Comparison of ENCODE assay signal across 8 cellular contexts in genomic region chr3:30625541-30626438, GRCh38. TPM values are rescaled to one million over a fixed set of nuclear protein-coding genes. Genes with fewer than 3 reads are reported as not detected.
A peak's percentile ranks its signal among the peaks of the same experiment; 100 is the strongest.
DNase-seq lines count a peak whose midpoint lies in the region; ATAC-seq and TF ChIP-seq lines count a peak whose summit lies in the region.

No MANE protein-coding gene starts in this region.

- H3K4me2 ChIP-seq in mesendoderm (ENCODE audit: low read length) = no peak overlapping the region

- H3K27me3 Mint-ChIP-seq in stimulated activated naive CD8-positive, alpha-beta T cell treated with anti-CD3 and anti-CD28 coated beads, Interleukin-15, Interleukin-2, amounts not matched to agents 100 ng/mL and 50 ng/mL, for 24 hours = no peaks in the 10 kb centered on the region

- peak overlapping the region; percentile 98 for H3K27ac Mint-ChIP-seq in stimulated activated naive CD8-positive, alpha-beta T cell treated with anti-CD3 and anti-CD28 coated beads, Interleukin-15, Interleukin-2, amounts not matched to agents 100 ng/mL and 50 ng/mL, for 24 hours

- no CpG with 5 or more reads among the region's 4 CpGs for WGBS in mesendoderm (ENCODE audit: extremely low coverage, insufficient coverage, low lambda C conversion rate)

- peak overlapping the region; percentile 46 for H3K4me3 Mint-ChIP-seq in stimulated activated naive CD8-positive, alpha-beta T cell treated with anti-CD3 and anti-CD28 coated beads, Interleukin-15, Interleukin-2, amounts not matched to agents 100 ng/mL and 50 ng/mL, for 24 hours

- H2BK120ac ChIP-seq in mesendoderm (ENCODE audit: low read depth, low read length) = no peak overlapping the region

- no peaks in the 10 kb centered on the region for H3K36me3 ChIP-seq in mesendoderm (ENCODE audit: control insufficient read depth, insufficient read depth, low read length)

- no peaks in the 10 kb centered on the region for H3K27me3 ChIP-seq in mesendoderm (ENCODE audit: insufficient read depth, low read length, poor library complexity)

- no peak overlapping the region for H3K23ac ChIP-seq in mesendoderm (ENCODE audit: low read length)

- no peak for TF ChIP-seq CTCF in coronary artery (IDR thresholded peaks at IDR 0.05)

- H3K4me1 ChIP-seq in mesendoderm (ENCODE audit: control insufficient read depth, low read depth, low read length) = peaks cover 20% of the 10 kb centered on the region

- no peak for ATAC-seq in stimulated activated naive CD8-positive, alpha-beta T cell treated with anti-CD3 and anti-CD28 coated beads, Interleukin-15, Interleukin-2, amounts not matched to agents 100 U/mL and 50 U/mL, for 24 hours
- no peak for ATAC-seq in HG03378 (IDR thresholded peaks at IDR 0.05; ENCODE audit: unreplicated experiment)

- no peak overlapping the region for H4K8ac ChIP-seq in mesendoderm (ENCODE audit: low read depth, low read length)

- H3K79me2 ChIP-seq in mesendoderm (ENCODE audit: control insufficient read depth, insufficient read depth, low read length) = no peaks in the 10 kb centered on the region

- DNase-seq in stimulated activated naive CD8-positive, alpha-beta T cell treated with anti-CD3 and anti-CD28 coated beads, Interleukin-15, Interleukin-2, amounts not matched to agents 100 U/mL and 50 U/mL, for 24 hours = no peak
- no peak for DNase-seq in coronary artery (ENCODE audit: low spot score)
- peak; percentile 35 for DNase-seq in mesendoderm
- DNase-seq in NK-92 (lab: John Stamatoyannopoulos, UW; ENCODE audit: unreplicated experiment) = no peak
- no peak for DNase-seq in hippocampal formation (lab: John Stamatoyannopoulos, UW)
- no peak for DNase-seq in hypothalamus (lab: John Stamatoyannopoulos, UW)

- no peak overlapping the region for H2BK5ac ChIP-seq in mesendoderm (ENCODE audit: low read length)

- H4K5ac ChIP-seq in mesendoderm (ENCODE audit: low read length) = no peak overlapping the region

- H3K4ac ChIP-seq in mesendoderm (ENCODE audit: low read depth, low read length) = no peak overlapping the region

- H3K79me1 ChIP-seq in mesendoderm (ENCODE audit: low read length) = no peaks in the 10 kb centered on the region

- H3K4me1 Mint-ChIP-seq in stimulated activated naive CD8-positive, alpha-beta T cell treated with anti-CD3 and anti-CD28 coated beads, Interleukin-15, Interleukin-2, amounts not matched to agents 100 ng/mL and 50 ng/mL, for 24 hours (ENCODE audit: low read depth) = peaks cover 100% of the 10 kb centered on the region

- peak overlapping the region; percentile 39 for H3K18ac ChIP-seq in mesendoderm (ENCODE audit: low read length)

- peak overlapping the region; percentile 52 to 84 for H3K27ac ChIP-seq in coronary artery
- no peak overlapping the region for H3K27ac ChIP-seq in mesendoderm (ENCODE audit: low read depth, low read length)

- H3K4me3 ChIP-seq in coronary artery (peak overlapping the region; percentile 5), mesendoderm (ENCODE audit: low read length) (no peak overlapping the region)

- H3K36me3 Mint-ChIP-seq in stimulated activated naive CD8-positive, alpha-beta T cell treated with anti-CD3 and anti-CD28 coated beads, Interleukin-15, Interleukin-2, amounts not matched to agents 100 ng/mL and 50 ng/mL, for 24 hours (ENCODE audit: low read depth) = peaks cover 78% of the 10 kb centered on the region

- H2AK5ac ChIP-seq in mesendoderm (ENCODE audit: low read length) = no peak overlapping the region

- H2BK15ac ChIP-seq in mesendoderm (replicated peaks; ENCODE audit: low read depth) = no peak overlapping the region

- H3K56ac ChIP-seq in mesendoderm (ENCODE audit: low read length) = no peak overlapping the region

- H3K9me3 Mint-ChIP-seq in stimulated activated naive CD8-positive, alpha-beta T cell treated with anti-CD3 and anti-CD28 coated beads, Interleukin-15, Interleukin-2, amounts not matched to agents 100 ng/mL and 50 ng/mL, for 24 hours = no peaks in the 10 kb centered on the region

- no peak overlapping the region for H3K9ac ChIP-seq in mesendoderm (ENCODE audit: low read length)

RNA-seq across cellular contexts. Expression of gene TGFBR2, which starts 19.4 kb away (rescaled TPM):
- polyA plus RNA-seq in mesendoderm (2013, experiment 1 of 2) = 2.6 TPM
- 2.6 TPM for polyA plus RNA-seq in mesendoderm (2013, experiment 2 of 2)
